Comparison of ENCODE assay signal across 8 cellular contexts in genomic region chr2:172095146-172095904, GRCh38. TPM values are rescaled to one million over a fixed set of nuclear protein-coding genes. Genes with fewer than 3 reads are reported as not detected.
DNase-seq lines count a peak whose midpoint lies in the region; ATAC-seq and TF ChIP-seq lines count a peak whose summit lies in the region.

No MANE protein-coding gene starts in this region.

- peak overlapping the region; percentile 83 to 85 for H3K4me3 Mint-ChIP-seq in effector memory CD8-positive, alpha-beta T cell

- H3K27me3 ChIP-seq in mucosa of stomach (ENCODE audit: control insufficient read depth, insufficient read depth, low read length): peaks cover 100% of the 10 kb centered on the region
- peaks cover 71% of the 10 kb centered on the region for H3K27me3 ChIP-seq in thoracic aorta (replicated peaks; ENCODE audit: insufficient read depth)

- H3K4me3 ChIP-seq in NB4 (ENCODE audit: low read depth, low read length): peak overlapping the region; percentile 48
- peak overlapping the region; percentile 14 for H3K4me3 ChIP-seq in mucosa of stomach (ENCODE audit: low read length)
- H3K4me3 ChIP-seq in thoracic aorta: peak overlapping the region; percentile 74

- H3K4me1 ChIP-seq in mucosa of stomach (ENCODE audit: control insufficient read depth, insufficient read depth, low read length) (peaks cover 43% of the 10 kb centered on the region), thoracic aorta (ENCODE audit: control insufficient read depth in 1 of 2, low read depth in 2 of 2) (peaks cover 32 to 54% of the 10 kb centered on the region in 2 donors)

- TF ChIP-seq CTCF in NB4 (IDR thresholded peaks at IDR 0.05; ENCODE audit: low read depth, low read length) (no peak), thoracic aorta (IDR thresholded peaks at IDR 0.05) (no peak)

- H3K27ac Mint-ChIP-seq in effector memory CD8-positive, alpha-beta T cell: peak overlapping the region; percentile 46 to 85

- peak overlapping the region; percentile 28 for H3K9ac ChIP-seq in mucosa of stomach (ENCODE audit: low read length)

- no peaks in the 10 kb centered on the region for H3K9me3 ChIP-seq in mucosa of stomach (ENCODE audit: control insufficient read depth, low read length)
- H3K9me3 ChIP-seq in thoracic aorta: no peaks in the 10 kb centered on the region

- peaks cover 71 to 85% of the 10 kb centered on the region in 2 donors for H3K27me3 Mint-ChIP-seq in effector memory CD8-positive, alpha-beta T cell

- H3K9me3 Mint-ChIP-seq in effector memory CD8-positive, alpha-beta T cell: no peaks in the 10 kb centered on the region

- peak overlapping the region in 1 of 2 donors; percentile 15 for H3K27ac ChIP-seq in thoracic aorta

- H3K36me3 ChIP-seq in mucosa of stomach (ENCODE audit: control insufficient read depth, insufficient read depth, low read length) (no peaks in the 10 kb centered on the region), thoracic aorta (no peaks in the 10 kb centered on the region)

- TF ChIP-seq POLR2A in NB4 (IDR thresholded peaks at IDR 0.05; ENCODE audit: extremely low read depth, insufficient read length): no peak

- peak; percentile 61 for DNase-seq in NCI-H1092 treated with DMSO at 0.1 percent for 48 hours (lab: John Stamatoyannopoulos, UW)
- DNase-seq in NCI-H1092 (lab: John Stamatoyannopoulos, UW): no peak
- peak; percentile 80 for DNase-seq in NB4 (ENCODE audit: low read depth)
- DNase-seq in activated CD4-positive, alpha-beta T cell treated with anti-CD3 and anti-CD28 coated beads, Interleukin-2, amount 50 U/mL, for 1 hour: peak; percentile 66
- DNase-seq in effector memory CD8-positive, alpha-beta T cell: peak; percentile 76 to 84 (median 79)
- no peak for DNase-seq in thoracic aorta (ENCODE audit: low spot score)

- peak; percentile 91 for ATAC-seq in effector memory CD8-positive, alpha-beta T cell (replicated peaks)
- no peak for ATAC-seq in thoracic aorta (ENCODE audit: insufficient number of reproducible peaks, low FRiP score, low read depth)
- ATAC-seq in GM18858 (IDR thresholded peaks at IDR 0.05; ENCODE audit: unreplicated experiment): no peak

- H3K36me3 Mint-ChIP-seq in effector memory CD8-positive, alpha-beta T cell (ENCODE audit: insufficient read depth): peaks cover 50% of the 10 kb centered on the region

- peaks cover 27 to 29% of the 10 kb centered on the region in 2 donors for H3K4me1 Mint-ChIP-seq in effector memory CD8-positive, alpha-beta T cell (ENCODE audit: low read depth in 2 of 2)

RNA-seq across cellular contexts. Expression of gene DLX2, which starts 7.4 kb away (rescaled TPM):
- 1 to 10 TPM in 1 of 2 donors, not detected in 1; 1.6 TPM for total RNA-seq in thoracic aorta

RNA-seq across cellular contexts. Expression of gene DLX1, which starts 10.0 kb away (rescaled TPM):
- under 1 TPM; 0.68 to 0.92 TPM for total RNA-seq in thoracic aorta

Comparison
In these comparisons a context has a peak if more than half of its experiments do, and no peak if none do; other contexts are left out.
1. DNase-seq: peak in NCI-H1092 treated with DMSO at 0.1 percent for 48 hours (single experiment), NB4 (single experiment), activated CD4-positive, alpha-beta T cell treated with anti-CD3 and anti-CD28 coated beads, Interleukin-2, amount 50 U/mL, for 1 hour (single experiment) and effector memory CD8-positive, alpha-beta T cell (3 of 3); none in NCI-H1092 (single experiment) and thoracic aorta (single experiment).
2. H3K4me3 ChIP-seq: peak in every context shown above with its lines; median percentile 74 in thoracic aorta; 48 in NB4; 14 in mucosa of stomach.